8 cellular contexts compared by ENCODE assay signal in genomic region chr11:66418168-66418985, GRCh38. TPM values are rescaled to one million over a fixed set of nuclear protein-coding genes. Genes with fewer than 3 reads are reported as not detected.
DNase-seq lines count a peak whose midpoint lies in the region; ATAC-seq, FAIRE-seq and TF ChIP-seq lines count a peak whose summit lies in the region.

No MANE protein-coding gene starts in this region.

- ATAC-seq in WTC11 = peak; percentile 53

- no peaks in the 10 kb centered on the region for H3K36me3 ChIP-seq in bronchial epithelial cell (ENCODE audit: control insufficient read depth, insufficient read depth, low read length)

- POLR2A ChIA-PET in WTC11 (lab: Charles Lee) = interaction anchor here (0.6 to 1.1 kb wide), 4 partner anchors 9 to 134 kb away, joined by 3 to 14 read pairs (median 8); partner anchors contain the start of gene DPP3

- H3K9me3 Mint-ChIP-seq in WTC11 = no peaks in the 10 kb centered on the region

- peak overlapping the region; percentile 26; the same call in 1 of the 2 replicates for H3K4me3 Mint-ChIP-seq in WTC11

- peaks cover 18% of the 10 kb centered on the region for H3K27me3 ChIP-seq in bronchial epithelial cell (ENCODE audit: control insufficient read depth, insufficient read depth, low read length)

- CTCF ChIA-PET in WTC11 (lab: Charles Lee) = interaction anchor here (0.6 to 5.2 kb wide), 27 partner anchors 9 to 423 kb away, joined by 3 to 56 read pairs (median 6); partner anchors contain the start of genes CD248, DPP3, MRPL11 and PELI3

- H3K27ac Mint-ChIP-seq in WTC11 = peak overlapping the region; percentile 33; the same call in 1 of the 2 replicates

- DNase-seq in NCI-H82 (lab: John Stamatoyannopoulos, UW) (peak; percentile 62), NCI-H82 treated with DMSO at 0.1 percent for 48 hours (lab: John Stamatoyannopoulos, UW; ENCODE audit: unreplicated experiment) (no peak), NCI-H2196 (lab: John Stamatoyannopoulos, UW; ENCODE audit: unreplicated experiment) (peak; percentile 75), WTC11 (ENCODE audit: low spot score) (peak; percentile 92), bronchial epithelial cell (ENCODE audit: low read depth) (peak; percentile 80), mesenteric fat pad (ENCODE audit: low spot score) (no peak)
- DNase-seq in stimulated activated CD4-positive, alpha-beta T cell treated with anti-CD3 and anti-CD28 coated beads, Interleukin-1b, Interleukin-23, amount 100 ng/mL, for 48 hours = peak; percentile 86

- peaks cover 49% of the 10 kb centered on the region for H3K4me1 Mint-ChIP-seq in WTC11

- FAIRE-seq in bronchial epithelial cell (lab: Jason Lieb, UNC) (no peak), islet of Langerhans (lab: Jason Lieb, UNC) (peak; percentile 84)

- peaks cover 53% of the 10 kb centered on the region for H3K27me3 Mint-ChIP-seq in WTC11 (ENCODE audit: low read depth)

- no peak overlapping the region for H3K4me3 ChIP-seq in bronchial epithelial cell (ENCODE audit: low read depth, low read length)

- H3K36me3 Mint-ChIP-seq in WTC11 = no peaks in the 10 kb centered on the region

- no peak for TF ChIP-seq CTCF in WTC11 (IDR thresholded peaks at IDR 0.05)
- TF ChIP-seq CTCF in bronchial epithelial cell (IDR thresholded peaks at IDR 0.05; ENCODE audit: insufficient read depth, low read length, severe bottlenecking) = peak; percentile 66

TF ChIP-seq in WTC11, 78 proteins besides CTCF, POLR2A, EP300 and RAD21 (continues in another document):
- TF ChIP-seq ELF4 (CRISPR knock-in tag; IDR thresholded peaks at IDR 0.05; ENCODE audit: low read depth) = peak; percentile 67; the same call in 1 of the 2 replicates
- no peak for TF ChIP-seq ZNF423 (CRISPR knock-in tag; IDR thresholded peaks at IDR 0.05)
- no peak; the same call in 1 of the 2 replicates for TF ChIP-seq ZNF263 (CRISPR knock-in tag; IDR thresholded peaks at IDR 0.05; ENCODE audit: low read depth)
- peak; percentile 82; the same call in 1 of the 2 replicates for TF ChIP-seq NFE2L1 (CRISPR knock-in tag; IDR thresholded peaks at IDR 0.05)
- TF ChIP-seq PREB (CRISPR knock-in tag; IDR thresholded peaks at IDR 0.05; ENCODE audit: borderline replicate concordance) = peak; percentile 87; the same call in 1 of the 2 replicates
- TF ChIP-seq EMX1 (CRISPR knock-in tag; IDR thresholded peaks at IDR 0.05) = no peak
- peak; percentile 83; the same call in 1 of the 2 replicates for TF ChIP-seq ESRRA (CRISPR knock-in tag; IDR thresholded peaks at IDR 0.05; ENCODE audit: borderline replicate concordance)
- TF ChIP-seq ETV6 (CRISPR knock-in tag; IDR thresholded peaks at IDR 0.05) = peak; percentile 90
- no peak for TF ChIP-seq E2F1 (CRISPR knock-in tag; IDR thresholded peaks at IDR 0.05)
- TF ChIP-seq TP53 (CRISPR knock-in tag; IDR thresholded peaks at IDR 0.05) = peak; percentile 92
- TF ChIP-seq ZNF317 (CRISPR knock-in tag; IDR thresholded peaks at IDR 0.05; ENCODE audit: borderline replicate concordance, low read depth) = peak; percentile 28; the same call in 1 of the 2 replicates
- TF ChIP-seq MAX (CRISPR knock-in tag; IDR thresholded peaks at IDR 0.05) = peak; percentile 15; the same call in 1 of the 2 replicates
- peak; percentile 84; the same call in 1 of the 2 replicates for TF ChIP-seq JUN (CRISPR knock-in tag; IDR thresholded peaks at IDR 0.05)
- peak; percentile 24; the same call in 1 of the 2 replicates for TF ChIP-seq GABPB1 (CRISPR knock-in tag; IDR thresholded peaks at IDR 0.05)
- peak; percentile 14; the same call in 1 of the 2 replicates for TF ChIP-seq E2F4 (CRISPR knock-in tag; IDR thresholded peaks at IDR 0.05; ENCODE audit: borderline replicate concordance, low read depth)
- TF ChIP-seq STAT6 (CRISPR knock-in tag; conservative IDR thresholded peaks at IDR 0.05; ENCODE audit: low read depth) = 0 out of 2 replicates have a peak, but pooled peaks have one; percentile 67
- no peak for TF ChIP-seq CDX4 (CRISPR knock-in tag; IDR thresholded peaks at IDR 0.05; ENCODE audit: borderline replicate concordance)
- 0 out of 2 replicates have a peak, but pooled peaks have one; percentile 22 for TF ChIP-seq TCF7 (CRISPR knock-in tag; IDR thresholded peaks at IDR 0.05; ENCODE audit: low read depth)
- TF ChIP-seq HMGA2 (CRISPR knock-in tag; IDR thresholded peaks at IDR 0.05) = no peak
- 0 out of 2 replicates have a peak, but pooled peaks have one; percentile 61 for TF ChIP-seq RELA (CRISPR knock-in tag; IDR thresholded peaks at IDR 0.05; ENCODE audit: borderline replicate concordance)

RNA-seq across cellular contexts. Expression of gene NPAS4, which starts 2.5 kb away (rescaled TPM):
- total RNA-seq in WTC11 (2021) (0.27 to 0.79 TPM (median 0.44 TPM) in 3 replicates), bronchial epithelial cell (not detected in 2 replicates), mesenteric fat pad (not detected)

RNA-seq across cellular contexts. Expression of gene MRPL11, which starts 20.3 kb away (rescaled TPM):
- 131 to 137 TPM (median 135 TPM) in 3 replicates for total RNA-seq in WTC11 (2021)
- 38.5 and 43.7 TPM in 2 replicates for total RNA-seq in bronchial epithelial cell
- total RNA-seq in mesenteric fat pad = 32.2 TPM

RNA-seq across cellular contexts. Expression of gene SLC29A2, which starts 46.8 kb away (rescaled TPM):
- total RNA-seq in WTC11 (2021) (30.2 to 36.6 TPM (median 35.3 TPM) in 3 replicates), bronchial epithelial cell (1.9 and 2.1 TPM in 2 replicates), mesenteric fat pad (5.9 TPM)

RNA-seq across cellular contexts. Expression of gene PELI3, which starts 48.3 kb away (rescaled TPM):
- total RNA-seq in WTC11 (2021) = 6.7 to 7.8 TPM (median 6.8 TPM) in 3 replicates
- 10.4 and 11.6 TPM in 2 replicates for total RNA-seq in bronchial epithelial cell
- total RNA-seq in mesenteric fat pad = 11.6 TPM

Comparison
In these comparisons a context has a peak if more than half of its experiments do, and no peak if none do; other contexts are left out.
1. DNase-seq: peak in NCI-H82 (single experiment), NCI-H2196 (single experiment), WTC11 (single experiment), bronchial epithelial cell (single experiment) and stimulated activated CD4-positive, alpha-beta T cell treated with anti-CD3 and anti-CD28 coated beads, Interleukin-1b, Interleukin-23, amount 100 ng/mL, for 48 hours (single experiment); none in NCI-H82 treated with DMSO at 0.1 percent for 48 hours (single experiment) and mesenteric fat pad (single experiment).